In the genomic region with DNA sequence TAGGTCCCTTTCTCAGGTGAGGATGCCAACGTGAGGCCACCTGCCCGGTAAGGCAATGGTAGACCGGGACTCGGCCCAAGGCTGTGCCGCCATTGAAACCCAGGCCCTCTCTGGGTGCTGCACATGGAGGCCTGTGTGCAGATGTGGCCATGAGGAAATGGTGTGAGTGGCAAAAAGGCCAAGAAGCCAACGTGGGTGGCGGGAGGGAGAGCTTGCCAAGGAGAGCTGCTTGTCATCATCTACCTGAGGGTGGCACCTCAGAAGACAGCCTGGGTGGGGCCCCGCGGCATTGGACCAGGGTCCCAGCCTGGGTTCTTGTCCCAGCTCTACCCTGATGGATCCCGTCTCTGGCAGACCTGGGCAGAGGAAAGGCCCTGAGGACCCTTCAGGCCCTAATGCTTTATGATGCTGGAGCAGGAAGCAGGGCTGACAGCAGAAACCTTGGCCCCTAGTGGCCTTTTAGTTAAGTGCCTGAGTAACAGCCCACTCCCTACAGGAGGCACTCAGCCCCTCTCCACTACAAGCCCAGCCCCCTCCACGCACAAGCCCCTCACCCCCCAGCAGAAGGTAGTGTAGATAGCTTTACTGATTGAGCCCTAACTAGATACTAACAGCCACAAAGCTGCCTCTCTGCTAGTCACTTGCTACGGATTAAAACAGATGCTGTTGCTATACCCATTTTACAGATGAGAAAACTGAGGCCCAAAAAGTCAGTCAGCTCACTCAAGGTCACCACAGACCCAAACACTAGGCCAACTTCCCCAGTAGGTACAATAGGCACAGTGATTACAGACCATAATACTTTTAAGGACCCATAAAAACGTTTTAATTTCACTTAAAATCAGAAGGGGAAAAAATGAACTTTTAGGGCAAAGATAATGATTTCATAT, we compare ENCODE assay signal across 21 cellular contexts. TPM values are rescaled to one million over a fixed set of nuclear protein-coding genes. Genes with fewer than 3 reads are reported as not detected.
DNase-seq lines count a peak whose midpoint lies in the region; ATAC-seq, FAIRE-seq and TF ChIP-seq lines count a peak whose summit lies in the region.
"Had no signal": no experiment of that assay in that cellular context is flagged by ENCODE, and none has a peak within 500 bp of the region (broad histone marks: within the 10 kb centered on the region; RNA-seq: fewer than 3 reads in every experiment).

No MANE protein-coding gene starts in this region.

- H3K27me3 Mint-ChIP-seq in H9 (ENCODE audit: low read depth): peaks cover 2% of the 10 kb centered on the region; the same call in 1 of the 2 replicates

- in situ Hi-C loops in GM12878 (cut with MboI): no loop called here

- TF ChIP-seq EP300 in GM12878 (IDR thresholded peaks at IDR 0.05; ENCODE audit: borderline replicate concordance in 1 of 2, control insufficient read depth in 1 of 2, low read depth in 2 of 2, low read length in 2 of 2): no peak

- H3K79me2 ChIP-seq in H9 (ENCODE audit: insufficient read depth, low read length): no peaks in the 10 kb centered on the region
- H3K79me2 ChIP-seq in GM12878 (ENCODE audit: control insufficient read depth, insufficient read depth, low read length): no peaks in the 10 kb centered on the region
- H3K79me2 ChIP-seq in mesendoderm (ENCODE audit: control insufficient read depth, insufficient read depth, low read length): no peaks in the 10 kb centered on the region

- no peak overlapping the region for H2BK20ac ChIP-seq in H9 (ENCODE audit: low read depth, low read length, poor library complexity, severe bottlenecking)

- no peak overlapping the region for H3K27ac Mint-ChIP-seq in H9
- H3K27ac Mint-ChIP-seq: B cell, naive B cell had no signal

- H3K4me2 ChIP-seq in H9 (ENCODE audit: insufficient read depth, insufficient read length, low read length) (no peak overlapping the region), GM12878 (ENCODE audit: control insufficient read depth, insufficient read depth) (no peak overlapping the region), mesendoderm (ENCODE audit: low read length) (no peak overlapping the region)

- TF ChIP-seq CTCF in H9 (conservative IDR thresholded peaks at IDR 0.05) (peak; percentile 51), GM12878 (IDR thresholded peaks at IDR 0.05 in 2 of 3, conservative IDR thresholded peaks at IDR 0.05 in 1 of 3; ENCODE audit: control insufficient read depth in 2 of 3, extremely low read depth in 1 of 3, insufficient read depth in 1 of 3, low read depth in 3 of 3, low read length in 3 of 3) (0 out of 6 replicates have a peak, but pooled peaks of 2 of the 3 experiments have one; percentile 16 to 20)

- no peak overlapping the region for H3T11ph ChIP-seq in H9 (ENCODE audit: low read length)

- H2BK120ac ChIP-seq in H9 (ENCODE audit: low read depth, low read length, poor library complexity, severe bottlenecking): no peak overlapping the region
- no peak overlapping the region for H2BK120ac ChIP-seq in mesendoderm (ENCODE audit: low read depth, low read length)

- no peak overlapping the region for H4K91ac ChIP-seq in H9 (ENCODE audit: insufficient read length, low read depth, low read length)

- H3K56ac ChIP-seq in H9 (ENCODE audit: insufficient read length, low read depth, low read length) (no peak overlapping the region), mesendoderm (ENCODE audit: low read length) (no peak overlapping the region)

- intact Hi-C loops in GM12878 (cut with micrococcal nuclease; ENCODE audit: unreplicated experiment): no loop called here

- H3K79me1 ChIP-seq in H9 (ENCODE audit: insufficient read depth, low read depth, low read length, poor library complexity, severe bottlenecking) (no peaks in the 10 kb centered on the region), mesendoderm (ENCODE audit: low read length) (no peaks in the 10 kb centered on the region)

- H3K23ac ChIP-seq in H9 (ENCODE audit: insufficient read length, low read depth, low read length): no peak overlapping the region
- H3K23ac ChIP-seq in mesendoderm (ENCODE audit: low read length): no peak overlapping the region

- H3K4me3 Mint-ChIP-seq in H9: no peak overlapping the region
- H3K4me3 Mint-ChIP-seq: B cell; dendritic cell treated with granulocyte-macrophage colony-stimulating factor and Interleukin-4, amounts not matched to agents 40 ng/mL and 50 ng/mL, for 4 days; naive B cell had no signal

- H3K36me3 ChIP-seq in GM12878 (ENCODE audit: control insufficient read depth in 2 of 2, insufficient read depth in 2 of 2, low read length in 1 of 2): no peaks in the 10 kb centered on the region
- no peaks in the 10 kb centered on the region for H3K36me3 ChIP-seq in mesendoderm (ENCODE audit: control insufficient read depth, insufficient read depth, low read length)

- H2AFZ ChIP-seq in H9 (ENCODE audit: low read length): no peak overlapping the region
- H2AFZ ChIP-seq in GM12878 (ENCODE audit: control insufficient read depth, low read depth, low read length): no peak overlapping the region

- H4K20me1 ChIP-seq in H9 (ENCODE audit: control insufficient read depth, insufficient read depth, insufficient read length): no peaks in the 10 kb centered on the region
- no peaks in the 10 kb centered on the region for H4K20me1 ChIP-seq in GM12878 (ENCODE audit: control insufficient read depth, insufficient read depth)

- H3K4me1 ChIP-seq in H9 (ENCODE audit: insufficient read depth, low read length): no peaks in the 10 kb centered on the region
- H3K4me1 ChIP-seq in GM12878 (ENCODE audit: control insufficient read depth, insufficient read depth, low read length): no peaks in the 10 kb centered on the region
- H3K4me1 ChIP-seq in mesendoderm (ENCODE audit: control insufficient read depth, low read depth, low read length): peaks cover 4% of the 10 kb centered on the region

- no peak overlapping the region for H2AK5ac ChIP-seq in H9 (ENCODE audit: insufficient read length, low read length)
- peak overlapping the region; percentile 53 for H2AK5ac ChIP-seq in mesendoderm (ENCODE audit: low read length)

- no peak overlapping the region for H4K8ac ChIP-seq in H9 (replicated peaks; ENCODE audit: insufficient read length, low read depth, low read length)
- H4K8ac ChIP-seq in mesendoderm (ENCODE audit: low read depth, low read length): no peak overlapping the region

- CTCF ChIA-PET in GM12878 (lab: Yijun Ruan, JAX): no interaction called here

- no peak overlapping the region for H3K4ac ChIP-seq in H9 (ENCODE audit: low read depth, low read length)
- no peak overlapping the region for H3K4ac ChIP-seq in mesendoderm (ENCODE audit: low read depth, low read length)

- ATAC-seq in GM12878: peak; percentile 61

- H3K27me3 ChIP-seq in H9 (ENCODE audit: insufficient read depth, low read length) (no peaks in the 10 kb centered on the region), GM12878 (replicated peaks in 1 of 2; ENCODE audit: control insufficient read depth in 2 of 2, insufficient read depth in 2 of 2, low read length in 1 of 2) (peaks cover 0 to 4% of the 10 kb centered on the region in 2 experiments; a peak in 2 of 4 replicates), mesendoderm (ENCODE audit: insufficient read depth, low read length, poor library complexity) (no peaks in the 10 kb centered on the region)

- no peak overlapping the region for H2BK5ac ChIP-seq in H9 (ENCODE audit: insufficient read length, low read length)
- H2BK5ac ChIP-seq in mesendoderm (ENCODE audit: low read length): no peak overlapping the region

- no peaks in the 10 kb centered on the region for H3K36me3 Mint-ChIP-seq in H9 (ENCODE audit: insufficient read depth in 1 of 3, low read depth in 3 of 3)
- H3K36me3 Mint-ChIP-seq: naive B cell had no signal

- H3K4me3 ChIP-seq in GM12878 (no peak overlapping the region), mesendoderm (ENCODE audit: low read length) (no peak overlapping the region)
- H3K4me3 ChIP-seq: lung, SK-N-MC, skin epidermis had no signal

- H3K23me2 ChIP-seq in H9 (ENCODE audit: insufficient read length, low read depth, low read length, poor library complexity, severe bottlenecking): no peaks in the 10 kb centered on the region

- H2BK12ac ChIP-seq in H9 (ENCODE audit: insufficient read length, low read depth, low read length): no peak overlapping the region

- H3K18ac ChIP-seq in H9 (ENCODE audit: insufficient read length, low read depth, low read length) (no peak overlapping the region), mesendoderm (ENCODE audit: low read length) (no peak overlapping the region)

- peak; percentile 46 for DNase-seq in ELF-1 (ENCODE audit: low read depth, low spot score)
- no peak for DNase-seq in H9
- no peak for DNase-seq in GM12878 (ENCODE audit: low read depth, low spot score)
- DNase-seq in mesendoderm: peak; percentile 65
- no peak for DNase-seq in activated CD8-positive, alpha-beta memory T cell treated with anti-CD3 and anti-CD28 coated beads, Interleukin-2, amount 50 U/mL, for 4 hours
- no peak for DNase-seq in stimulated activated CD4-positive, alpha-beta T cell treated with anti-CD3 and anti-CD28 coated beads, Interleukin-2, amount 100 ng/mL, for 24 hours
- DNase-seq in NCI-H345 (lab: John Stamatoyannopoulos, UW): no peak
- DNase-seq: activated CD4-positive, alpha-beta T cell treated with anti-CD3 and anti-CD28 coated beads for 4 hours; activated naive CD4-positive, alpha-beta T cell; erythroblast; IMR-90; MV-4-11; naive B cell; NCI-H2081; NCI-H69 had no signal

- no peaks in the 10 kb centered on the region for H3K9me3 Mint-ChIP-seq in H9
- H3K9me3 Mint-ChIP-seq: dendritic cell treated with granulocyte-macrophage colony-stimulating factor and Interleukin-4, amounts not matched to agents 40 ng/mL and 50 ng/mL, for 4 days had no signal

- H3K27ac ChIP-seq in H9 (ENCODE audit: insufficient read length, low read depth, low read length) (no peak overlapping the region), GM12878 (ENCODE audit: control insufficient read depth, insufficient read depth) (no peak overlapping the region), mesendoderm (ENCODE audit: low read depth, low read length) (no peak overlapping the region)
- H3K27ac ChIP-seq: SK-N-MC had no signal

- peaks cover 7 to 12% of the 10 kb centered on the region in 2 experiments; a peak in 3 of 4 replicates for H3K4me1 Mint-ChIP-seq in H9
- H3K4me1 Mint-ChIP-seq: B cell, naive B cell had no signal

- no peak for TF ChIP-seq RAD21 in GM12878 (IDR thresholded peaks at IDR 0.05; ENCODE audit: insufficient read depth, low read depth, low read length)

- no peak for TF ChIP-seq POLR2A in GM12878 (IDR thresholded peaks at IDR 0.05; ENCODE audit: low read depth, low read length)

- H4K5ac ChIP-seq in H9 (ENCODE audit: insufficient read length, low read depth, low read length) (no peak overlapping the region), mesendoderm (ENCODE audit: low read length) (no peak overlapping the region)

- no peak overlapping the region; the same call in 1 of the 2 replicates for H3K14ac ChIP-seq in H9 (ENCODE audit: insufficient read depth, low read length)

- H3K9me3 ChIP-seq in H9 (ENCODE audit: control insufficient read depth, low read depth, low read length) (no peaks in the 10 kb centered on the region), GM12878 (replicated peaks; ENCODE audit: control insufficient read depth, insufficient read depth, low read length) (no peaks in the 10 kb centered on the region)

- no CpG with 5 or more reads among the region's 13 CpGs for WGBS in H9 (ENCODE audit: extremely low coverage, insufficient read length, low lambda C conversion rate)
- 48% methylated on average over 13 of the region's 13 CpGs for WGBS in GM12878 (ENCODE audit: insufficient coverage, insufficient replicate concordance, low lambda C conversion rate, missing lambda C conversion rate)
- WGBS in mesendoderm (ENCODE audit: extremely low coverage, insufficient coverage, low lambda C conversion rate): no CpG with 5 or more reads among the region's 13 CpGs

- POLR2A ChIA-PET in GM12878 (lab: Charles Lee): no interaction called here

- BruUV-seq in GM12878 (replicated peaks; lab: Mats Ljungman, UMichigan): no TSS peak

- H3K9ac ChIP-seq in H9 (ENCODE audit: extremely low read depth, insufficient read length, low read length) (no peak overlapping the region), GM12878 (ENCODE audit: control insufficient read depth, insufficient read depth, low read length) (no peak overlapping the region), mesendoderm (ENCODE audit: low read length) (no peak overlapping the region)

- SMC1A ChIA-PET in GM12878 (lab: Charles Lee; ENCODE audit: uncharacterized antibody, unreplicated experiment): no interaction called here

- RAD21 ChIA-PET in GM12878 (lab: Charles Lee; ENCODE audit: unreplicated experiment): no interaction called here

- FAIRE-seq in GM12878 (lab: Jason Lieb, UNC): no peak
- FAIRE-seq: astrocyte had no signal

- no peak overlapping the region for H2BK15ac ChIP-seq in H9 (ENCODE audit: low read depth, low read length)
- H2BK15ac ChIP-seq in mesendoderm (replicated peaks; ENCODE audit: low read depth): no peak overlapping the region

RNA-seq across cellular contexts. Expression of a gene that starts 26.2 kb away (rescaled TPM):
- 3.5 and 5.0 TPM in 2 replicates for total RNA-seq in H9 (2021)
- total RNA-seq in GM12878 (2013; cell fraction: nucleolus; rRNA removed): 0.56 TPM in 1 of 2 replicates, not detected in the other
- 0.23 and 0.49 TPM in 2 replicates for total RNA-seq in GM12878 (2014; rRNA removed)
- total RNA-seq in GM12878 (2014; rRNA removed; fragmentation: Illumina TruSeq; extraction: Trizol): 0.22 TPM in 1 of 2 replicates, not detected in the other
- total RNA-seq in GM12878 (2021): 0.82 and 1.3 TPM in 2 replicates
- not detected for polyA plus RNA-seq in GM12878 (2011; ENCODE audit: low read depth)
- polyA plus RNA-seq in GM12878 (2011; rRNA removed): 0.26 TPM in 2 replicates
- polyA plus RNA-seq in GM12878 (2011; cell fraction: cytosol; rRNA removed): 0.15 and 0.43 TPM in 2 replicates
- 0.39 and 0.90 TPM in 2 replicates for polyA plus RNA-seq in GM12878 (2011; cell fraction: nucleus; rRNA removed)
- 0.42 and 0.73 TPM in 2 replicates for polyA plus RNA-seq in GM12878 (2012)
- not detected in 2 replicates for polyA plus RNA-seq in GM12878 (2014; fragmentation: Illumina TruSeq; extraction: Trizol)
- not detected for polyA plus RNA-seq in GM12878 (2014; fragmentation: Nextera tagmentation; extraction: Ambion mirVana)
- polyA plus RNA-seq in GM12878 (2014; rRNA removed): 0.08 and 0.22 TPM in 2 replicates
- 1 to 10 TPM in 1 of 2 experiments, under 1 TPM in 1; 0.46 to 1.2 TPM for polyA plus RNA-seq in GM12878 (2016; fragmentation: Nextera tagmentation; extraction: Ambion mirVana)
- 0.10 and 0.15 TPM in 2 replicates for polyA minus RNA-seq in GM12878 (2011; rRNA and poly(A)+ RNA removed)
- 0.94 and 3.2 TPM in 2 replicates for polyA minus RNA-seq in GM12878 (2011; cell fraction: cytosol; rRNA and poly(A)+ RNA removed)
- 0.12 and 0.48 TPM in 2 replicates for polyA minus RNA-seq in GM12878 (2011; cell fraction: nucleus; rRNA and poly(A)+ RNA removed)
- polyA plus RNA-seq in mesendoderm (2013, experiment 1 of 2): 13.8 TPM
- polyA plus RNA-seq in mesendoderm (2013, experiment 2 of 2): 14.1 TPM

Comparison
In these comparisons a context has a peak if more than half of its experiments do, and no peak if none do; other contexts are left out.
1. DNase-seq: peak in ELF-1 (single experiment) and mesendoderm (single experiment); none in H9 (single experiment), GM12878 (single experiment), activated CD8-positive, alpha-beta memory T cell treated with anti-CD3 and anti-CD28 coated beads, Interleukin-2, amount 50 U/mL, for 4 hours (single experiment), stimulated activated CD4-positive, alpha-beta T cell treated with anti-CD3 and anti-CD28 coated beads, Interleukin-2, amount 100 ng/mL, for 24 hours (0 of 2) and NCI-H345 (single experiment).